1 cellular context compared by ENCODE assay signal in the genomic region with DNA sequence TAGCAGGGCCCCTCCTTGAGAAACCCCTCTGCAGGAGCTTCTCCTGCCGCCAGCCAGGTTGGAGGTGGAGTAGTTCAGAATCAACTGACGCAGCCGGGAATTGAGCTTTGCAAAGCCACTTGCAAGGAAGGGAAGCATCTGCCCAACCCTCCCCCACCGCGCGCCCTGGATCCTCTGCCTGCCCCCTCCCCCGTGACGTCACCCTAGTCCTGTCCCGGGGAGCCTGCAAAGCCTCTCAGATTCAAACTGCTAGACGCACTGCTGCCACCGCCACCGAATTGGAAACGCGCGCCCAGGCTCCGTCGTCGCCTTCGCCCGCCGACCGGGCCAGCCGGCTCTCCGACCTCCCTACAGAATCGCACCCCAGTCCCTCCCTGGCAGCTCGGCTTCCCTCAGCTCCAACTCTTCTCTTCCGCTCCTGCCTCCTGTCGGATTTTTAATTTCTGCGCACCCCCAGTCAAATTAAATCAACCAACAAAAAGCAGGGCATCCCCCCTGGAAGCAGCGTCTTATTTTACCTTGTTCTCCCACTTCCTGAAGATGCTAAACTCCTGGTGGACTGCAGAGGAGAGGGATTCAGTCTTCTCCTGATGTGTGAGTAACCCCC.
TF ChIP-seq lines count a peak whose summit lies in the region.

No MANE protein-coding gene starts in this region.

TF ChIP-seq in GM23338, 12 proteins besides CTCF, POLR2A, EP300 and RAD21 (continued from another document):
- TF ChIP-seq EZH2 (IDR thresholded peaks at IDR 0.05; ENCODE audit: low read depth, unreplicated experiment) (no peak), NANOG (IDR thresholded peaks at IDR 0.05; ENCODE audit: borderline replicate concordance) (no peak), EZH2phosphoT487 (IDR thresholded peaks at IDR 0.05; ENCODE audit: unreplicated experiment) (no peak), JUNB (IDR thresholded peaks at IDR 0.05; ENCODE audit: unreplicated experiment) (no peak), ZNF331 (CRISPR knock-in tag; IDR thresholded peaks at IDR 0.05; ENCODE audit: low read depth) (no peak), STAT1 (IDR thresholded peaks at IDR 0.05; ENCODE audit: unreplicated experiment) (no peak), POLR2AphosphoS5 (IDR thresholded peaks at IDR 0.05; ENCODE audit: low read depth) (no peak)
- TF ChIP-seq, protein P1, sequence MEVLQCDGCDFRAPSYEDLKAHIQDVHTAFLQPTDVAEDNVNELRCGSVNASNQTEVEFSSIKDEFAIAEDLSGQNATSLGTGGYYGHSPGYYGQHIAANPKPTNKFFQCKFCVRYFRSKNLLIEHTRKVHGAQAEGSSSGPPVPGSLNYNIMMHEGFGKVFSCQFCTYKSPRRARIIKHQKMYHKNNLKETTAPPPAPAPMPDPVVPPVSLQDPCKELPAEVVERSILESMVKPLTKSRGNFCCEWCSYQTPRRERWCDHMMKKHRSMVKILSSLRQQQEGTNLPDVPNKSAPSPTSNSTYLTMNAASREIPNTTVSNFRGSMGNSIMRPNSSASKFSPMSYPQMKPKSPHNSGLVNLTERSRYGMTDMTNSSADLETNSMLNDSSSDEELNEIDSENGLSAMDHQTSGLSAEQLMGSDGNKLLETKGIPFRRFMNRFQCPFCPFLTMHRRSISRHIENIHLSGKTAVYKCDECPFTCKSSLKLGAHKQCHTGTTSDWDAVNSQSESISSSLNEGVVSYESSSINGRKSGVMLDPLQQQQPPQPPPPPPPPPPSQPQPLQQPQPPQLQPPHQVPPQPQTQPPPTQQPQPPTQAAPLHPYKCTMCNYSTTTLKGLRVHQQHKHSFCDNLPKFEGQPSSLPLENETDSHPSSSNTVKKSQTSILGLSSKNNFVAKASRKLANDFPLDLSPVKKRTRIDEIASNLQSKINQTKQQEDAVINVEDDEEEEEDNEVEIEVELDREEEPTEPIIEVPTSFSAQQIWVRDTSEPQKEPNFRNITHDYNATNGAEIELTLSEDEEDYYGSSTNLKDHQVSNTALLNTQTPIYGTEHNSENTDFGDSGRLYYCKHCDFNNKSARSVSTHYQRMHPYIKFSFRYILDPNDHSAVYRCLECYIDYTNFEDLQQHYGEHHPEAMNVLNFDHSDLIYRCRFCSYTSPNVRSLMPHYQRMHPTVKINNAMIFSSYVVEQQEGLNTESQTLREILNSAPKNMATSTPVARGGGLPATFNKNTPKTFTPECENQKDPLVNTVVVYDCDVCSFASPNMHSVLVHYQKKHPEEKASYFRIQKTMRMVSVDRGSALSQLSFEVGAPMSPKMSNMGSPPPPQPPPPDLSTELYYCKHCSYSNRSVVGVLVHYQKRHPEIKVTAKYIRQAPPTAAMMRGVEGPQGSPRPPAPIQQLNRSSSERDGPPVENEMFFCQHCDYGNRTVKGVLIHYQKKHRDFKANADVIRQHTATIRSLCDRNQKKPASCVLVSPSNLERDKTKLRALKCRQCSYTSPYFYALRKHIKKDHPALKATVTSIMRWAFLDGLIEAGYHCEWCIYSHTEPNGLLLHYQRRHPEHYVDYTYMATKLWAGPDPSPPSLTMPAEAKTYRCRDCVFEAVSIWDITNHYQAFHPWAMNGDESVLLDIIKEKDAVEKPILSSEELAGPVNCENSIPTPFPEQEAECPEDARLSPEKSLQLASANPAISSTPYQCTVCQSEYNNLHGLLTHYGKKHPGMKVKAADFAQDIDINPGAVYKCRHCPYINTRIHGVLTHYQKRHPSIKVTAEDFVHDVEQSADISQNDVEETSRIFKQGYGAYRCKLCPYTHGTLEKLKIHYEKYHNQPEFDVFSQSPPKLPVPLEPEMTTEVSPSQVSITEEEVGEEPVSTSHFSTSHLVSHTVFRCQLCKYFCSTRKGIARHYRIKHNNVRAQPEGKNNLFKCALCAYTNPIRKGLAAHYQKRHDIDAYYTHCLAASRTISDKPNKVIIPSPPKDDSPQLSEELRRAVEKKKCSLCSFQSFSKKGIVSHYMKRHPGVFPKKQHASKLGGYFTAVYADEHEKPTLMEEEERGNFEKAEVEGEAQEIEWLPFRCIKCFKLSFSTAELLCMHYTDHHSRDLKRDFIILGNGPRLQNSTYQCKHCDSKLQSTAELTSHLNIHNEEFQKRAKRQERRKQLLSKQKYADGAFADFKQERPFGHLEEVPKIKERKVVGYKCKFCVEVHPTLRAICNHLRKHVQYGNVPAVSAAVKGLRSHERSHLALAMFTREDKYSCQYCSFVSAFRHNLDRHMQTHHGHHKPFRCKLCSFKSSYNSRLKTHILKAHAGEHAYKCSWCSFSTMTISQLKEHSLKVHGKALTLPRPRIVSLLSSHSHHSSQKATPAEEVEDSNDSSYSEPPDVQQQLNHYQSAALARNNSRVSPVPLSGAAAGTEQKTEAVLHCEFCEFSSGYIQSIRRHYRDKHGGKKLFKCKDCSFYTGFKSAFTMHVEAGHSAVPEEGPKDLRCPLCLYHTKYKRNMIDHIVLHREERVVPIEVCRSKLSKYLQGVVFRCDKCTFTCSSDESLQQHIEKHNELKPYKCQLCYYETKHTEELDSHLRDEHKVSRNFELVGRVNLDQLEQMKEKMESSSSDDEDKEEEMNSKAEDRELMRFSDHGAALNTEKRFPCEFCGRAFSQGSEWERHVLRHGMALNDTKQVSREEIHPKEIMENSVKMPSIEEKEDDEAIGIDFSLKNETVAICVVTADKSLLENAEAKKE (CRISPR knock-in tag; IDR thresholded peaks at IDR 0.05): no peak
